Comparison of ENCODE assay signal across 20 cellular contexts in the genomic region with DNA sequence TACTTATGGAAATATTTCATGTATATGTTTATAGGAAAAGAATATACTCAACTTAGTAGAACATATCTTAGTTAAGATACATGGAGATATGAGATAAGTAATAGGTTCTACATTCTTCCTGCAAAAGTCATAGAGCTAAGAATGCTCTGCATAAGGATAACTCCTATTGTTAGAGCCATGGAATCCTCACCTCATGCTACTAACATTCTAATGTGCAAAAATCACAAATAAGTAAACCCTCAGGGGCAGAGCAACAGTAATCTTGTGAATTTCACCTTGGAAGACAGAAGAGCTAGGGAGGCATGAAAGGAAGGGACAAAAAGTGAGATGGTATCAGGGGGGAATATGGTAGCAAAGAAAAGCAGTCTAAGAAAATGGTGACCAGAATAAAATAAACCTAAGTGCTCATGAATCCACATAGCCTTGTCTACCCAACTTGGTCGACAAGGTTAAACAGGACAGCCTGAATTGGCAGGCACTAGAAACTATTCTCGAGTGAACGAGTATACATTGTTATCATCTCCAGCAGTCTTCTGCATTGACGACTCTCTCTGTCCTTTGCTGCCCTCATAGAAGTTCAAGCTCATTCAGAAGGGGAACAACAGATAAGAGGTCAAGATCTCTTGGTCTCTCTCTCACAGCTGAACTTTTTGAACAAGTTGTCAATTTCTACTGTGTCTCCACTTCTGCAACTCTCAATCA.
"Had no signal": no experiment of that assay in that cellular context is flagged by ENCODE, and none has a peak within 500 bp of the region (broad histone marks: within the 10 kb centered on the region; RNA-seq: fewer than 3 reads in every experiment).

No MANE protein-coding gene starts in this region.

- ATAC-seq: activated CD4-positive, CD25-positive, alpha-beta regulatory T cell treated with anti-CD3 and anti-CD28 coated beads, Interleukin-2, amount 50 U/mL, for 24 hours; activated CD8-positive, alpha-beta T cell treated with anti-CD3 and anti-CD28 coated beads, Interleukin-2, amount 10 ng/mL, durations not matched to agents 7 days and 5 days had no signal

- DNase-seq: activated CD4-positive, alpha-beta T cell treated with anti-CD3 and anti-CD28 coated beads, Interleukin-2, amount 10 ng/mL, durations not matched to agents 7 days and 5 days; activated CD8-positive, alpha-beta T cell treated with anti-CD3 and anti-CD28 coated beads, Interleukin-2, amount 10 ng/mL, durations not matched to agents 7 days and 5 days; activated naive CD4-positive, alpha-beta T cell treated with Interleukin-2 at 50 U/mL for 16 hours; activated naive CD8-positive, alpha-beta T cell treated with anti-CD3 and anti-CD28 coated beads, Interleukin-2, amount 10 ng/mL, durations not matched to agents 7 days and 5 days; activated T-cell treated with anti-CD3 and anti-CD28 coated beads, Interleukin-2, amount 50 U/mL, for 24 hours; anterior cingulate cortex; dermis blood vessel endothelial cell; effector memory CD4-positive, alpha-beta T cell; mammary epithelial cell; nephron progenitor cell; occipital lobe; posterior cingulate gyrus; stimulated activated CD4-positive, alpha-beta T cell treated with anti-CD3 and anti-CD28 coated beads, Interleukin-2, amount 100 ng/mL, for 24 hours; SW 1271; uterus had no signal

- H3K27me3 ChIP-seq: breast epithelium, esophagus muscularis mucosa, hepatocyte, tibial nerve, uterus had no signal

- H3K27ac ChIP-seq: breast epithelium, esophagus muscularis mucosa, hepatocyte, tibial nerve, uterus had no signal

- H3K4me1 ChIP-seq: breast epithelium, esophagus muscularis mucosa, tibial nerve, uterus had no signal

- H3K9me3 ChIP-seq: breast epithelium, esophagus muscularis mucosa, uterus had no signal

- H3K4me3 ChIP-seq: breast epithelium, esophagus muscularis mucosa, hepatocyte, tibial nerve, uterus had no signal

- H3K36me3 ChIP-seq: uterus had no signal
